8 cellular contexts compared by ENCODE assay signal in the genomic region with DNA sequence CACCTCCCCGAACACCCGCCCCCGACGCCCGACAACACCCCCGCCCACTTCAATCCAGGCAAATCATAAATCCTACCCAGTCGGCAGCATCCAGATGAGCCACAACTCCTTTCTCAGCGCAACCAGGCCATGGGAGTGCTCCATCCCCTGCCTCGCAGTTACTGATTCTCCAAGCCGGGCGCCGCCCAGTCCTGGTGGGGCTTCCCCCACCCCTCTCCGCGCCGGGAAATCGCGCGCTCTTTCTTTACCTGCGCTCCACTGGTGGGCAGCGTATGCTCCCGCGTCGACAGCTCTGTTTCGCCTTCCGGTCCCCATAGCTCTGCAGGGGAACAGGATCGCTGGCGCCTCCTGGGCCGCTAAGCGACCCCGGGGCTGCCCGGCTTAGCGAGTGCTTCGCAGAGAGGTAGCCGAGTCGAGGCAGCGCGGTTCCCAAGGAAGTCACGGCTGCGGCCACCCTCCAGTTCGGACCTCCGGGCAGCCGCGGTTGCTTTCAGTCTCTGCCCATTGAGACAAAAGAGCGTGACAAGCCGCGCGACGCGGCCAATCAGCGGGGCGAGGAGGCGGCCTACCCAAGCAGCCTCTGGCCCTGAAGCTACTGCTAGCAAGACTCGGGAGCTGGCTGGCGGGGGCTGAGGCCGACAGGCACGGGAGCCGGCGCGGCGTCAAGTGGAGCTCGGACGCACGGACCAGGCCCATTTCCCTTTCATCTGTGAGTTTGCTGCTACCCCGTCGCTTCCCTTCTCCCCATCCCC. TPM values are rescaled to one million over a fixed set of nuclear protein-coding genes. Genes with fewer than 3 reads are reported as not detected.
A peak's percentile ranks its signal among the peaks of the same experiment; 100 is the strongest.
DNase-seq lines count a peak whose midpoint lies in the region; ATAC-seq, FAIRE-seq and TF ChIP-seq lines count a peak whose summit lies in the region.

No MANE protein-coding gene starts in this region.

- TF ChIP-seq CTCF in pancreas (IDR thresholded peaks at IDR 0.05) (no peak), upper lobe of right lung (IDR thresholded peaks at IDR 0.05) (no peak)

- peaks cover 12% of the 10 kb centered on the region in 2 donors for H3K36me3 Mint-ChIP-seq in activated naive CD4-positive, alpha-beta T cell treated with anti-CD3 and anti-CD28 coated beads, Interleukin-2, amount 50 U/mL, for 72 hours

- no peaks in the 10 kb centered on the region for H3K4me1 ChIP-seq in SJCRH30
- no peaks in the 10 kb centered on the region for H3K4me1 ChIP-seq in pancreas
- no peaks in the 10 kb centered on the region for H3K4me1 ChIP-seq in upper lobe of right lung

- H3K9me3 ChIP-seq in SJCRH30 (replicated peaks) (no peaks in the 10 kb centered on the region), pancreas (no peaks in the 10 kb centered on the region), upper lobe of right lung (no peaks in the 10 kb centered on the region)

- H3K27ac Mint-ChIP-seq in activated naive CD4-positive, alpha-beta T cell treated with anti-CD3 and anti-CD28 coated beads, Interleukin-2, amount 50 U/mL, for 72 hours, result peak overlapping the region; percentile 97

- H3K27me3 ChIP-seq in SJCRH30 (no peaks in the 10 kb centered on the region), pancreas (peaks cover 0 to 10% (median 5%) of the 10 kb centered on the region in 4 donors), upper lobe of right lung (no peaks in the 10 kb centered on the region)

- WGBS in pancreas, 2 donors, result 0 to 21% methylated on average over 63 to 65 of the region's 65 CpGs

- peak overlapping the region; percentile 62; the same call in 1 of the 2 replicates for H3K27ac ChIP-seq in SJCRH30
- H3K27ac ChIP-seq in pancreas, result peak overlapping the region in 2 of 4 donors; percentile 23 to 46
- H3K27ac ChIP-seq in upper lobe of right lung, result peak overlapping the region; percentile 66

- ATAC-seq in GM21786 (IDR thresholded peaks at IDR 0.05; ENCODE audit: unreplicated experiment), result peak; percentile 54
- peak; percentile 88 to 92 for ATAC-seq in activated naive CD4-positive, alpha-beta T cell treated with anti-CD3 and anti-CD28 coated beads, Interleukin-2, amount 50 U/mL, for 72 hours
- peak; percentile 97 for ATAC-seq in Right ventricle myocardium superior (ENCODE audit: poor library complexity)
- ATAC-seq in pancreas, result peak; percentile 85 to 88 (median 86)
- ATAC-seq in upper lobe of right lung, result peak; percentile 93

- H3K4me3 ChIP-seq in SJCRH30 (peak overlapping the region; percentile 56), pancreas (peak overlapping the region; percentile 13 to 56 (median 40)), upper lobe of right lung (peak overlapping the region; percentile 59)

- DNase-seq in GDM1 (lab: John Stamatoyannopoulos, UW) (peak; percentile 57), KG1 (lab: John Stamatoyannopoulos, UW) (peak; percentile 9), SJCRH30 (peak; percentile 39 to 47), Right ventricle myocardium superior (peak; percentile 79), pancreas (peak; percentile 13 to 79 (median 50)), upper lobe of right lung (peak; percentile 78)
- peak; percentile 63 to 73 for DNase-seq in activated naive CD4-positive, alpha-beta T cell treated with anti-CD3 and anti-CD28 coated beads, Interleukin-2, amount 50 U/mL, for 72 hours (ENCODE audit: low spot score in 2 of 2)

- no peaks in the 10 kb centered on the region for H3K9me3 Mint-ChIP-seq in activated naive CD4-positive, alpha-beta T cell treated with anti-CD3 and anti-CD28 coated beads, Interleukin-2, amount 50 U/mL, for 72 hours

- intact Hi-C loops in Right ventricle myocardium superior (cut with DNase I), result no loop called here
- intact Hi-C loops in pancreas (cut with DNase I), result no loop called here
- intact Hi-C loops in upper lobe of right lung (cut with DNase I), result no loop called here

- H3K36me3 ChIP-seq in SJCRH30 (no peaks in the 10 kb centered on the region), pancreas (no peaks in the 10 kb centered on the region), upper lobe of right lung (no peaks in the 10 kb centered on the region)

- FAIRE-seq in pancreas (lab: Jason Lieb, UNC), result no peak

RNA-seq across cellular contexts. Expression of a gene that starts 43.7 kb away (rescaled TPM):
- total RNA-seq in SJCRH30 (2014; rRNA removed; shearing (Covaris generic)), result 10.0 and 18.3 TPM in 2 replicates
- 10 to 100 TPM in 1 of 2 donors, 1 to 10 TPM in 1; 6.4 to 12.9 TPM for total RNA-seq in activated naive CD4-positive, alpha-beta T cell treated with anti-CD3 and anti-CD28 coated beads, Interleukin-2, amount 50 U/mL, for 72 hours
- 0.43 TPM for total RNA-seq in Right ventricle myocardium superior
- total RNA-seq in pancreas, result 1 to 10 TPM in 1 of 6 donors, under 1 TPM in 5; 0.28 to 1.3 (median 0.53) TPM
- polyA plus RNA-seq in pancreas, result 1 to 10 TPM; 1.5 to 3.5 TPM
- total RNA-seq in upper lobe of right lung, result 1.6 TPM

Comparison
In these comparisons a context has a peak if more than half of its experiments do, and no peak if none do; other contexts are left out.
1. DNase-seq: peak in every context shown above with its lines; median percentile 79 in Right ventricle myocardium superior; 78 in upper lobe of right lung; 68 in activated naive CD4-positive, alpha-beta T cell treated with anti-CD3 and anti-CD28 coated beads, Interleukin-2, amount 50 U/mL, for 72 hours; 57 in GDM1; 50 in pancreas; 43 in SJCRH30; 9 in KG1.